In the genomic region with DNA sequence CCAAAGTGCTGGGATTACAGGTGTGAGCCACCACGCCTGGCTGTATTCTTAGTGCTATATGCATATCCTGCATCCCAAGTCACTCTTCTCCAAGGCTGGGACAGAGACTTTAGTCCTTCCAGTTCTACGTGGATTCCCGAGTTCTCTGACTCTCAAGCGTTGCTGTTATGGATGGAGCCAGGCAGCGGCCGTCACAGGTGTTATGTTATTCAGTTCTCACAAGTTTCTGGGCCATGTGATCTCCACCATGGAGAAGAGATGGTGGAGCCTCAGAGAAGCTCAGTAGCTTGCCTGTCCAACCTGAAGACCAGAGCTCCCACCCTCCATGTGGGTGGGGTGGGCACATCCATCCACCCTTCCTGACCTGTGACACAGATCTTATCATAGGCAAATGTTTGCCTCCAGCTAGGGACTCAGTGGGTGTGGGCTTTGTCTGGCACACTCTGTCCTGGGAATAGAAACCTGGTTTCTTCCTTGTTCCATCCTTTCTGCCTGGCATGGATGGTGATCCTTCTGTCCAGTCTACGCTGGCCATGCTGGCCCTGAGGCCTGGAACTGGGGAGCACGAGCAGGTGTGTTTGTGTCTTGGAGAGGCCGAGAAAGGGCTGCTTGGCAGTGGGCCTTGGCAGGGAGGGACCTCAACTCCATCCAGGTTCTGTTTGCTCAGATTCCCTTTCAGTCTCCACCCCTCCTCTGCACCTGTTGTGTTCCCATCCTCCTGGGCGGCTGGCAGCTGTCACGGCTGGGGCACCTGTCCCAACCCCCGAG, we compare ENCODE assay signal across 15 cellular contexts. TPM values are rescaled to one million over a fixed set of nuclear protein-coding genes. Genes with fewer than 3 reads are reported as not detected.
A peak's percentile ranks its signal among the peaks of the same experiment; 100 is the strongest.
DNase-seq lines count a peak whose midpoint lies in the region; ATAC-seq, FAIRE-seq and TF ChIP-seq lines count a peak whose summit lies in the region.
"Had no signal": no experiment of that assay in that cellular context is flagged by ENCODE, and none has a peak within 500 bp of the region (broad histone marks: within the 10 kb centered on the region; RNA-seq: fewer than 3 reads in every experiment).

No MANE protein-coding gene starts in this region.

- H3K4me1 Mint-ChIP-seq in IgD-negative memory B cell = peaks cover 5 to 13% (median 9%) of the 10 kb centered on the region in 3 donors
- H3K4me1 Mint-ChIP-seq in stimulated activated effector memory CD8-positive, alpha-beta T cell treated with anti-CD3 and anti-CD28 coated beads, Interleukin-12 subunit alpha, Interleukin-12 subunit beta, amount 100 ng/mL, for 72 hours = peaks cover 9% of the 10 kb centered on the region

- peak; percentile 7 for FAIRE-seq in bronchial epithelial cell (lab: Jason Lieb, UNC)
- FAIRE-seq: islet of Langerhans, RCC 7860 had no signal

- H3K27ac Mint-ChIP-seq in IgD-negative memory B cell = peak overlapping the region in 2 of 3 donors; percentile 25 to 53
- H3K27ac Mint-ChIP-seq in stimulated activated effector memory CD8-positive, alpha-beta T cell treated with anti-CD3 and anti-CD28 coated beads, Interleukin-12 subunit alpha, Interleukin-12 subunit beta, amount 100 ng/mL, for 72 hours = peak overlapping the region; percentile 44
- H3K27ac Mint-ChIP-seq: GM23338; naive thymus-derived CD4-positive, alpha-beta T cell had no signal

- TF ChIP-seq CTCF in bronchial epithelial cell (IDR thresholded peaks at IDR 0.05; ENCODE audit: insufficient read depth, low read length, severe bottlenecking) = no peak

- peaks cover under 1% of the 10 kb centered on the region for H3K27me3 Mint-ChIP-seq in IgD-negative memory B cell

- H3K9me3 Mint-ChIP-seq in IgD-negative memory B cell = no peaks in the 10 kb centered on the region
- H3K9me3 Mint-ChIP-seq in stimulated activated effector memory CD8-positive, alpha-beta T cell treated with anti-CD3 and anti-CD28 coated beads, Interleukin-12 subunit alpha, Interleukin-12 subunit beta, amount 100 ng/mL, for 72 hours = no peaks in the 10 kb centered on the region
- H3K9me3 Mint-ChIP-seq: GM23338; naive thymus-derived CD4-positive, alpha-beta T cell had no signal

- no peaks in the 10 kb centered on the region for H3K27me3 ChIP-seq in bronchial epithelial cell (ENCODE audit: control insufficient read depth, insufficient read depth, low read length)
- H3K27me3 ChIP-seq: adrenal gland, testis had no signal

- ATAC-seq in stimulated activated effector memory CD8-positive, alpha-beta T cell treated with anti-CD3 and anti-CD28 coated beads, Interleukin-12 subunit alpha, Interleukin-12 subunit beta, amount 100 ng/mL, for 72 hours = no peak
- ATAC-seq in HG02970 (IDR thresholded peaks at IDR 0.05; ENCODE audit: low FRiP score, unreplicated experiment) = no peak
- ATAC-seq in HG03565 (IDR thresholded peaks at IDR 0.05; ENCODE audit: unreplicated experiment) = no peak
- ATAC-seq: foreskin keratinocyte; GM23338; naive thymus-derived CD4-positive, alpha-beta T cell had no signal

- no peaks in the 10 kb centered on the region for H3K36me3 ChIP-seq in bronchial epithelial cell (ENCODE audit: control insufficient read depth, insufficient read depth, low read length)
- H3K36me3 ChIP-seq: adrenal gland had no signal

- H3K4me3 Mint-ChIP-seq in IgD-negative memory B cell = peak overlapping the region in 1 of 4 donors; percentile 74
- H3K4me3 Mint-ChIP-seq in stimulated activated effector memory CD8-positive, alpha-beta T cell treated with anti-CD3 and anti-CD28 coated beads, Interleukin-12 subunit alpha, Interleukin-12 subunit beta, amount 100 ng/mL, for 72 hours = no peak overlapping the region
- H3K4me3 Mint-ChIP-seq: GM23338; naive thymus-derived CD4-positive, alpha-beta T cell had no signal

- peaks cover 1% of the 10 kb centered on the region for H3K36me3 Mint-ChIP-seq in IgD-negative memory B cell
- H3K36me3 Mint-ChIP-seq in stimulated activated effector memory CD8-positive, alpha-beta T cell treated with anti-CD3 and anti-CD28 coated beads, Interleukin-12 subunit alpha, Interleukin-12 subunit beta, amount 100 ng/mL, for 72 hours = no peaks in the 10 kb centered on the region
- H3K36me3 Mint-ChIP-seq: naive thymus-derived CD4-positive, alpha-beta T cell had no signal

- H3K4me3 ChIP-seq in bronchial epithelial cell (ENCODE audit: low read depth, low read length) = no peak overlapping the region
- H3K4me3 ChIP-seq: adrenal gland, GM23338, testis had no signal

- DNase-seq in NCI-H2171 treated with DMSO at 0.1 percent for 48 hours (lab: John Stamatoyannopoulos, UW) (peak; percentile 88), bronchial epithelial cell (ENCODE audit: low read depth) (no peak), globus pallidus (ENCODE audit: low spot score) (no peak)
- DNase-seq in stimulated activated effector memory CD8-positive, alpha-beta T cell treated with anti-CD3 and anti-CD28 coated beads, Interleukin-12 subunit alpha, Interleukin-12 subunit beta, amount 100 ng/mL, for 72 hours (ENCODE audit: low spot score in 2 of 2) = no peak
- DNase-seq: foreskin keratinocyte; naive thymus-derived CD4-positive, alpha-beta T cell; NCI-H1048; testis had no signal

RNA-seq across cellular contexts. Expression of gene NEURL1, which starts 55.3 kb away (rescaled TPM):
- 0.35 TPM for polyA plus RNA-seq in IgD-negative memory B cell
- 1.1 and 5.1 TPM in 2 replicates for total RNA-seq in bronchial epithelial cell
